Comparison of ENCODE assay signal across 23 cellular contexts in genomic region chr1:7519181-7519860, GRCh38.
"Had no signal": no experiment of that assay in that cellular context is flagged by ENCODE, and none has a peak within 500 bp of the region (broad histone marks: within the 10 kb centered on the region; RNA-seq: fewer than 3 reads in every experiment).

No MANE protein-coding gene starts in this region.

- H3K4me3 ChIP-seq: ascending aorta, gastrocnemius medialis, heart left ventricle, mucosa of descending colon, pancreas, sigmoid colon, suprapubic skin, transverse colon, uterus had no signal

- H3K4me1 ChIP-seq: ascending aorta, pancreas, sigmoid colon, suprapubic skin, transverse colon, uterus had no signal

- H3K9me3 ChIP-seq: ascending aorta, gastrocnemius medialis, heart left ventricle, mucosa of descending colon, pancreas, sigmoid colon, suprapubic skin, transverse colon, uterus had no signal

- H3K4me1 Mint-ChIP-seq: activated naive CD4-positive, alpha-beta T cell treated with anti-CD3 and anti-CD28 coated beads, Interleukin-2, amount 50 U/mL, for 24 hours; central memory CD8-positive, alpha-beta T cell; naive B cell; neural crest cell had no signal

- H3K36me3 Mint-ChIP-seq: activated CD4-positive, alpha-beta memory T cell treated with anti-CD3 and anti-CD28 coated beads for 36 hours; activated naive CD4-positive, alpha-beta T cell treated with anti-CD3 and anti-CD28 coated beads, Interleukin-2, amount 50 U/mL, for 24 hours; naive B cell had no signal

- H3K9me3 Mint-ChIP-seq: activated CD4-positive, alpha-beta memory T cell treated with anti-CD3 and anti-CD28 coated beads for 36 hours; activated naive CD4-positive, alpha-beta T cell treated with anti-CD3 and anti-CD28 coated beads, Interleukin-2, amount 50 U/mL, for 24 hours; activated T-cell treated with anti-CD3 and anti-CD28 coated beads, Interleukin-2, amount 50 U/mL, for 72 hours; central memory CD8-positive, alpha-beta T cell had no signal

- FAIRE-seq: endometrium, pancreas, TTC549 had no signal

- DNase-seq: activated CD4-positive, alpha-beta memory T cell treated with anti-CD3 and anti-CD28 coated beads for 36 hours; activated CD8-positive, alpha-beta memory T cell treated with anti-CD3 and anti-CD28 coated beads, Interleukin-2, amount 50 U/mL, for 4 hours; activated gamma-delta T cell; activated T-cell treated with anti-CD3 and anti-CD28 coated beads, Interleukin-2, amount 50 U/mL, for 72 hours; cortex of kidney; gastrocnemius medialis; mesenchymal stem cell; mucosa of descending colon; naive B cell; sigmoid colon; stimulated activated naive CD4-positive, alpha-beta T cell treated with Interleukin-2 at 50 U/mL for 16 hours; transverse colon; uterus had no signal

- H3K27ac ChIP-seq: ascending aorta, pancreas, sigmoid colon, suprapubic skin, transverse colon, uterus had no signal

- H3K4me3 Mint-ChIP-seq: activated CD4-positive, alpha-beta memory T cell treated with anti-CD3 and anti-CD28 coated beads for 36 hours; activated naive CD4-positive, alpha-beta T cell treated with anti-CD3 and anti-CD28 coated beads, Interleukin-2, amount 50 U/mL, for 24 hours; activated T-cell treated with anti-CD3 and anti-CD28 coated beads, Interleukin-2, amount 50 U/mL, for 72 hours; central memory CD8-positive, alpha-beta T cell; neural crest cell; T-helper 2 cell treated with Interferon-gamma antibody and Interleukin-4, amounts not matched to agents 5 μg/mL and 100 μg/mL, for 36 hours had no signal

- H3K27ac Mint-ChIP-seq: activated CD4-positive, alpha-beta memory T cell treated with anti-CD3 and anti-CD28 coated beads for 36 hours; activated naive CD4-positive, alpha-beta T cell treated with anti-CD3 and anti-CD28 coated beads, Interleukin-2, amount 50 U/mL, for 24 hours; activated T-cell treated with anti-CD3 and anti-CD28 coated beads, Interleukin-2, amount 50 U/mL, for 72 hours; T-helper 2 cell treated with Interferon-gamma antibody and Interleukin-4, amounts not matched to agents 5 μg/mL and 100 μg/mL, for 36 hours had no signal

- ATAC-seq: activated T-cell treated with anti-CD3 and anti-CD28 coated beads, Interleukin-2, amount 50 U/mL, for 72 hours; gastrocnemius medialis; mucosa of descending colon; pancreas had no signal
